8 cellular contexts compared by ENCODE assay signal in the genomic region with DNA sequence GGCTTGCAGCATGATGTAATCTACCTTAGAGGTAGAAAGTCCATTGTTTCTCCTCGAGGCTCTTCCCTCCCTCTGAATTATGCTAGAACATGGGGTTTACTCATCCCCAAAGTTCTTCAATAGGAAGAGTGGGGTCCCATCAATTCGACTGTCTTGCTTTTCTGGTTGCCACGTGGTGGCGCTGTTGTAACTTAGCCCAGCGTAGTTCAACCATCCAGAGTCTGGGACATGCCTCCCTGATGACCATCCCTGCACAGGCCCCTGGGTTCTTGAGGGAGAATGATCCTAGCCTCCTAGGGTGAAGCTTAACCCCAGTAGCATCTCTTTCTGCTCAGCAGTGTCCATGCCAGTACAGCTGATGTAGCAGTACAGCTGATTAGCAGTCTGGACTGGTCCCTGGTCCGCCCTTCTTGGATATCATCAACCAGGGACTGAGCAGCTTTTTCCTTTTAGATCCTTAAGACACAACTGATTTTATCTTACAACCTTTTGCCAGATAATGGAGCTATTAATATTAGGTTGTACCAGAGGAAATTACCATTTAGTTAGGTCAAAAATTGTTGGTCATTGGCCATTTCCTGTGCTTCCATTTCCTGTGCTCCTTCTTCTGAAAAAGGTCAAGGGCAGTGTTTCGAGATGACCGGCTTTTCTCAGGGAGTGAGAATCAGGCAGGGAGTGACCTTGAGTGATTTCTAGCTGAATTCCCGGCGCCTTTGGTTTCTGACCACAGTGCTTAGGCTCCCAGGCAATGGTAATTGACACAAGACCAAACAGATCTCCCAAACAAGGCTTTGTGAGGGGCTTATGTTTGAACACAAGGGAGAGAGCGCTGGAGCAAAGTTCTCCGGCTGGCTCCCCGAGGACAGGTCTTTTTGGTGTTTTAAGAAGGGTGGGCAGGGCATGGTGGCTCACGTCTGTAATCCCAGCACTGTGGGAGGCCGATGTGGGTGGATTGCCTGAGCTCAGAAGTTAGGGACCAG.
DNase-seq lines count a peak whose midpoint lies in the region; ATAC-seq and TF ChIP-seq lines count a peak whose summit lies in the region.

No MANE protein-coding gene starts in this region.

- no peak for ATAC-seq in GM18909 (IDR thresholded peaks at IDR 0.05; ENCODE audit: poor library complexity, unreplicated experiment)

- DNase-seq in activated CD4-positive, alpha-beta T cell treated with anti-CD3 and anti-CD28 coated beads for 48 hours, result peak; percentile 12
- no peak for DNase-seq in activated CD4-positive, alpha-beta T cell treated with anti-CD3 and anti-CD28 coated beads for 4 hours
- peak; percentile 54 for DNase-seq in iPS-NIHi11 (ENCODE audit: low spot score)
- DNase-seq in ureter (ENCODE audit: low spot score), result peak; percentile 60
- DNase-seq in inferior parietal cortex (ENCODE audit: extremely low spot score), result no peak
- no peak for DNase-seq in GF-D8 (lab: John Stamatoyannopoulos, UW)

- 0 out of 2 replicates have a peak, but pooled peaks have one; percentile 7 for TF ChIP-seq CTCF in VCaP (conservative IDR thresholded peaks at IDR 0.05)

- H3K27ac ChIP-seq in VCaP, result no peak overlapping the region

Comparison
In these comparisons a context has a peak if more than half of its experiments do, and no peak if none do; other contexts are left out.
1. DNase-seq: peak in activated CD4-positive, alpha-beta T cell treated with anti-CD3 and anti-CD28 coated beads for 48 hours (single experiment), iPS-NIHi11 (single experiment) and ureter (single experiment); none in activated CD4-positive, alpha-beta T cell treated with anti-CD3 and anti-CD28 coated beads for 4 hours (0 of 2), inferior parietal cortex (single experiment) and GF-D8 (single experiment).